Comparison of ENCODE assay signal across 21 cellular contexts in genomic region chr1:42801832-42802483, GRCh38. TPM values are rescaled to one million over a fixed set of nuclear protein-coding genes. Genes with fewer than 3 reads are reported as not detected.
"Had no signal": no experiment of that assay in that cellular context is flagged by ENCODE, and none has a peak within 500 bp of the region (broad histone marks: within the 10 kb centered on the region; RNA-seq: fewer than 3 reads in every experiment).

No MANE protein-coding gene starts in this region.

- H3K4me3 ChIP-seq: esophagus muscularis mucosa, mucosa of descending colon, prostate gland, right lobe of liver, testis had no signal

- H3K36me3 ChIP-seq: prostate gland, right lobe of liver had no signal

- H3K27ac Mint-ChIP-seq: activated CD8-positive, alpha-beta T cell treated with anti-CD3 and anti-CD28 coated beads for 36 hours; activated naive CD8-positive, alpha-beta T cell treated with anti-CD3 and anti-CD28 coated beads for 36 hours; activated T-cell treated with anti-CD3 and anti-CD28 coated beads, Interleukin-2, amount 50 U/mL, for 72 hours; natural killer cell treated with Interleukin-12 subunit alpha and Interleukin-12 subunit beta and Interleukin-15 and Interleukin-18, amount 100 ng/mL, for 72 hours had no signal

- H3K27ac ChIP-seq: prostate gland, right lobe of liver, testis had no signal

- DNase-seq: activated CD8-positive, alpha-beta memory T cell treated with anti-CD3 and anti-CD28 coated beads, Interleukin-2, amount 50 U/mL, for 4 hours; activated CD8-positive, alpha-beta T cell treated with anti-CD3 and anti-CD28 coated beads for 36 hours; activated gamma-delta T cell treated with Interleukin-2 at 50 U/mL for 16 hours; activated naive CD8-positive, alpha-beta T cell treated with anti-CD3 and anti-CD28 coated beads for 36 hours; activated T-cell treated with anti-CD3 and anti-CD28 coated beads, Interleukin-2, amount 50 U/mL, for 72 hours; anterior cingulate cortex; hypothalamus; left colon; mammary epithelial cell; mucosa of descending colon; occipital lobe; right lobe of liver; stimulated activated CD4-positive, alpha-beta T cell treated with anti-CD3 and anti-CD28 coated beads, Interleukin-2, amount 100 ng/mL, for 24 hours; stimulated activated naive CD4-positive, alpha-beta T cell; T-helper 9 cell; testis had no signal

- H3K4me1 Mint-ChIP-seq: activated naive CD8-positive, alpha-beta T cell treated with anti-CD3 and anti-CD28 coated beads for 36 hours had no signal

- H3K36me3 Mint-ChIP-seq: natural killer cell treated with Interleukin-12 subunit alpha and Interleukin-12 subunit beta and Interleukin-15 and Interleukin-18, amount 100 ng/mL, for 72 hours had no signal

- H3K9me3 Mint-ChIP-seq: activated CD8-positive, alpha-beta T cell treated with anti-CD3 and anti-CD28 coated beads for 36 hours; natural killer cell treated with Interleukin-12 subunit alpha and Interleukin-12 subunit beta and Interleukin-15 and Interleukin-18, amount 100 ng/mL, for 72 hours had no signal

- H3K4me1 ChIP-seq: esophagus muscularis mucosa, prostate gland, right lobe of liver had no signal

- H3K9me3 ChIP-seq: esophagus muscularis mucosa, prostate gland, right lobe of liver, testis had no signal

- H3K27me3 Mint-ChIP-seq: activated CD8-positive, alpha-beta T cell treated with anti-CD3 and anti-CD28 coated beads for 36 hours; activated naive CD8-positive, alpha-beta T cell treated with anti-CD3 and anti-CD28 coated beads for 36 hours; natural killer cell treated with Interleukin-12 subunit alpha and Interleukin-12 subunit beta and Interleukin-15 and Interleukin-18, amount 100 ng/mL, for 72 hours had no signal

- H3K4me3 Mint-ChIP-seq: activated CD8-positive, alpha-beta T cell treated with anti-CD3 and anti-CD28 coated beads for 36 hours; activated naive CD8-positive, alpha-beta T cell treated with anti-CD3 and anti-CD28 coated beads for 36 hours; activated T-cell treated with anti-CD3 and anti-CD28 coated beads, Interleukin-2, amount 50 U/mL, for 72 hours; natural killer cell treated with Interleukin-12 subunit alpha and Interleukin-12 subunit beta and Interleukin-15 and Interleukin-18, amount 100 ng/mL, for 72 hours had no signal

- H3K27me3 ChIP-seq: esophagus muscularis mucosa, right lobe of liver, testis had no signal

- ATAC-seq: activated CD8-positive, alpha-beta T cell treated with anti-CD3 and anti-CD28 coated beads for 36 hours; activated T-cell treated with anti-CD3 and anti-CD28 coated beads, Interleukin-2, amount 50 U/mL, for 72 hours; left colon; mucosa of descending colon; natural killer cell treated with Interleukin-12 subunit alpha and Interleukin-12 subunit beta and Interleukin-15 and Interleukin-18, amount 100 ng/mL, for 72 hours; right lobe of liver had no signal

RNA-seq across cellular contexts. Expression of gene TMEM269, which starts 17.2 kb away (rescaled TPM):
- total RNA-seq: glomerular endothelial cell, mucosa of descending colon, urinary bladder had no signal
